Comparison of ENCODE assay signal across 25 cellular contexts in the genomic region with DNA sequence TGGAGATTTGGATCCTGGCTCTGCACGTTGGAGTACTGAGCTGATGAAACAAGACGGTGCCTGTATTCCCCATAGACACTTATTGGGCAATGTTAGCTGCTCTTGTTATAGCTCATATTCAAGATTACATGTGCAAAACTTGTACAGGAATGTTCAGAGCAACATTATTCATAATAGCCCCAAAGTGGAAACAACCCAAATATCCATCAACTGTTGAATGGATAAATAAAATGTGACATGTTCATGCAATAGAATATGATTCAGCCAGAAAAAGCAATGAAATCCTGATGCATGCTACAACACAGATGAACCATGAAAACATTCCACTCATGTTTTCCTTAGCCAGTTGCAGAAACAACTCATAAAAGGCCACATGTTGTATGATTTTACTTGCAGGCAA. TPM values are rescaled to one million over a fixed set of nuclear protein-coding genes. Genes with fewer than 3 reads are reported as not detected.
DNase-seq lines count a peak whose midpoint lies in the region; ATAC-seq, FAIRE-seq and TF ChIP-seq lines count a peak whose summit lies in the region.
"Had no signal": no experiment of that assay in that cellular context is flagged by ENCODE, and none has a peak within 500 bp of the region (broad histone marks: within the 10 kb centered on the region; RNA-seq: fewer than 3 reads in every experiment).

No MANE protein-coding gene starts in this region.

- no peaks in the 10 kb centered on the region for H3K4me1 ChIP-seq in kidney (ENCODE audit: control insufficient read depth in 1 of 2, insufficient read depth in 1 of 2, low read depth in 1 of 2, low read length in 2 of 2)
- H3K4me1 ChIP-seq: parathyroid adenoma, right atrium auricular region had no signal

- peaks cover 12% of the 10 kb centered on the region for H3K27me3 Mint-ChIP-seq in chondrocyte (ENCODE audit: low read depth)

- no peak overlapping the region for H3K4me3 ChIP-seq in skin epidermis
- no peak overlapping the region for H3K4me3 ChIP-seq in kidney (ENCODE audit: low read length in 2 of 2)
- H3K4me3 ChIP-seq: right atrium auricular region, SJSA1 had no signal

- no peaks in the 10 kb centered on the region for H3K36me3 Mint-ChIP-seq in chondrocyte (ENCODE audit: low read depth)
- H3K36me3 Mint-ChIP-seq: activated naive CD4-positive, alpha-beta T cell treated with anti-CD3 and anti-CD28 coated beads, Interleukin-2, amount 10 ng/mL, durations not matched to agents 7 days and 5 days; CD4-positive, alpha-beta memory T cell had no signal

- peaks cover 6% of the 10 kb centered on the region for H3K4me1 Mint-ChIP-seq in chondrocyte (ENCODE audit: low read depth)
- H3K4me1 Mint-ChIP-seq: activated naive CD4-positive, alpha-beta T cell treated with anti-CD3 and anti-CD28 coated beads, Interleukin-2, amount 10 ng/mL, durations not matched to agents 7 days and 5 days had no signal

- no peak for ATAC-seq in GM19023 (IDR thresholded peaks at IDR 0.05; ENCODE audit: unreplicated experiment)
- no peak for ATAC-seq in GM21515 (IDR thresholded peaks at IDR 0.05; ENCODE audit: unreplicated experiment)
- ATAC-seq: activated T-cell treated with anti-CD3 and anti-CD28 coated beads, Interleukin-2, amount 50 U/mL, for 72 hours; Panc1 had no signal

- H3K36me3 ChIP-seq in kidney (ENCODE audit: control insufficient read depth in 1 of 2, insufficient read depth in 2 of 2, low read length in 2 of 2) = no peaks in the 10 kb centered on the region
- H3K36me3 ChIP-seq: right atrium auricular region, SJSA1 had no signal

- peaks cover 7% of the 10 kb centered on the region for H3K9me3 Mint-ChIP-seq in chondrocyte (ENCODE audit: low read depth)
- H3K9me3 Mint-ChIP-seq: activated naive CD4-positive, alpha-beta T cell treated with anti-CD3 and anti-CD28 coated beads, Interleukin-2, amount 10 ng/mL, durations not matched to agents 7 days and 5 days; T-helper 1 cell treated with Interleukin-12 subunit alpha and Interleukin-12 subunit beta and Interleukin-4 antibody, amounts not matched to agents 30 μg/mL and 1 μg/mL, for 36 hours had no signal

- H3K27ac Mint-ChIP-seq in chondrocyte (ENCODE audit: unreplicated experiment) = peak overlapping the region; percentile 8
- H3K27ac Mint-ChIP-seq: activated naive CD4-positive, alpha-beta T cell treated with anti-CD3 and anti-CD28 coated beads, Interleukin-2, amount 10 ng/mL, durations not matched to agents 7 days and 5 days; activated T-cell treated with anti-CD3 and anti-CD28 coated beads, Interleukin-2, amount 50 U/mL, for 72 hours; CD4-positive, alpha-beta memory T cell; T-helper 1 cell treated with Interleukin-12 subunit alpha and Interleukin-12 subunit beta and Interleukin-4 antibody, amounts not matched to agents 30 μg/mL and 1 μg/mL, for 36 hours had no signal

- H3K27ac ChIP-seq in skin epidermis (peak overlapping the region in 13 of 21 experiments; percentile 3 to 73 (median 51)), kidney (ENCODE audit: low read depth in 2 of 2, low read length in 2 of 2) (no peak overlapping the region)
- H3K27ac ChIP-seq: parathyroid adenoma, right atrium auricular region, SJSA1 had no signal

- no peak overlapping the region for H3K9ac ChIP-seq in kidney (ENCODE audit: low read length in 2 of 2)
- H3K9ac ChIP-seq: parathyroid adenoma had no signal

- DNase-seq in GM03348 (ENCODE audit: low spot score) = peak; percentile 65
- DNase-seq in chondrocyte (ENCODE audit: low spot score) = no peak
- peak; percentile 77 for DNase-seq in fibroblast of peridontal ligament (ENCODE audit: extremely low read depth)
- DNase-seq in kidney = no peak
- DNase-seq: activated CD4-positive, alpha-beta T cell treated with anti-CD3 and anti-CD28 coated beads for 48 hours; activated naive CD4-positive, alpha-beta T cell treated with anti-CD3 and anti-CD28 coated beads, Interleukin-2, amount 10 ng/mL, durations not matched to agents 7 days and 5 days; activated T-cell treated with anti-CD3 and anti-CD28 coated beads, Interleukin-2, amount 50 U/mL, for 72 hours; anterior cingulate cortex; caudate nucleus; CD4-positive, alpha-beta memory T cell; DMS153; head of caudate nucleus; NCI-H1417 treated with DMSO at 0.1 percent for 48 hours; stimulated activated naive CD4-positive, alpha-beta T cell treated with Interleukin-2 at 50 U/mL for 16 hours had no signal

- TF ChIP-seq CTCF in chondrocyte (IDR thresholded peaks at IDR 0.05) (no peak), kidney (IDR thresholded peaks at IDR 0.05; ENCODE audit: borderline replicate concordance, extremely low read depth, insufficient read depth) (no peak)

- no peak for FAIRE-seq in kidney (lab: Jason Lieb, UNC)
- FAIRE-seq: G401.6, H1 had no signal

- peaks cover 0 to 4% of the 10 kb centered on the region in 2 donors for H3K9me3 ChIP-seq in kidney (ENCODE audit: control insufficient read depth in 1 of 2, low read length in 2 of 2)
- H3K9me3 ChIP-seq: SJSA1 had no signal

- H3K4me3 Mint-ChIP-seq in chondrocyte (ENCODE audit: unreplicated experiment) = no peak overlapping the region
- H3K4me3 Mint-ChIP-seq: activated naive CD4-positive, alpha-beta T cell treated with anti-CD3 and anti-CD28 coated beads, Interleukin-2, amount 10 ng/mL, durations not matched to agents 7 days and 5 days; activated T-cell treated with anti-CD3 and anti-CD28 coated beads, Interleukin-2, amount 50 U/mL, for 72 hours; CD4-positive, alpha-beta memory T cell; T-helper 1 cell treated with Interleukin-12 subunit alpha and Interleukin-12 subunit beta and Interleukin-4 antibody, amounts not matched to agents 30 μg/mL and 1 μg/mL, for 36 hours had no signal

- intact Hi-C loops in kidney (cut with DNase I) = no loop called here

RNA-seq across cellular contexts. Expression of gene SDR42E1, which starts 5.7 kb away (rescaled TPM):
- total RNA-seq in chondrocyte (not detected in 3 replicates), kidney (15.0 TPM)
- polyA plus RNA-seq in kidney (ENCODE audit: insufficient read depth, low read depth, low replicate concordance) = 2.5 TPM
- total RNA-seq: H1, SJSA1 had no signal

RNA-seq across cellular contexts. Expression of gene HSD17B2, which starts 18.1 kb away (rescaled TPM):
- total RNA-seq in chondrocyte (not detected in 3 replicates), kidney (0.79 TPM)
- 1.8 TPM for polyA plus RNA-seq in kidney (ENCODE audit: insufficient read depth, low read depth, low replicate concordance)
- total RNA-seq: activated T-cell treated with anti-CD3 and anti-CD28 coated beads, Interleukin-2, amount 50 U/mL, for 72 hours; CD4-positive, alpha-beta memory T cell; H1; right atrium auricular region had no signal
- polyA plus RNA-seq: CD4-positive, alpha-beta memory T cell; H1; neural cell had no signal

Comparison
In these comparisons a context has a peak if more than half of its experiments do, and no peak if none do; other contexts are left out.
1. DNase-seq: peak in GM03348 (single experiment) and fibroblast of peridontal ligament (single experiment); none in chondrocyte (single experiment) and kidney (single experiment).
2. H3K27ac ChIP-seq: peak in skin epidermis (13 of 21); none in kidney (0 of 2).
3. RNA of gene SDR42E1, which starts 5.7 kb away (total RNA-seq): 15.0 TPM in kidney (single experiment); not detected in chondrocyte; every median in the first group is over 10 times any median in the second.